In genomic region chrX:37553476-37553875, GRCh38 we compare ENCODE assay signal across 23 cellular contexts. TPM values are rescaled to one million over a fixed set of nuclear protein-coding genes. Genes with fewer than 3 reads are reported as not detected.
DNase-seq lines count a peak whose midpoint lies in the region; ATAC-seq, FAIRE-seq and TF ChIP-seq lines count a peak whose summit lies in the region.
"Had no signal": no experiment of that assay in that cellular context is flagged by ENCODE, and none has a peak within 500 bp of the region (broad histone marks: within the 10 kb centered on the region; RNA-seq: fewer than 3 reads in every experiment).

No MANE protein-coding gene starts in this region.

- no peaks in the 10 kb centered on the region for H3K79me2 ChIP-seq in H1 (ENCODE audit: control insufficient read depth in 1 of 2, insufficient read depth in 2 of 2, low read length in 2 of 2)

- no peak overlapping the region for H3K14ac ChIP-seq in H1 (ENCODE audit: insufficient read length)

- no peaks in the 10 kb centered on the region for H4K20me1 ChIP-seq in H1 (replicated peaks in 1 of 2; ENCODE audit: control insufficient read depth in 1 of 2, insufficient read depth in 2 of 2, low read length in 2 of 2)
- H4K20me1 ChIP-seq: BLaER1 treated with 17β-estradiol and CSF1 and Interleukin-3, amounts not matched to agents 10 nM and 100 nM had no signal

- H4K5ac ChIP-seq in H1 (ENCODE audit: insufficient read length, low read depth, low read length) = no peak overlapping the region

- H2BK5ac ChIP-seq in H1 (ENCODE audit: low read depth, low read length) = no peak overlapping the region

- H3K27me3 ChIP-seq in H1 (replicated peaks in 1 of 4; ENCODE audit: control insufficient read depth in 3 of 4, extremely low read depth in 1 of 4, insufficient read depth in 3 of 4, low read length in 3 of 4) = no peaks in the 10 kb centered on the region
- no peaks in the 10 kb centered on the region for H3K27me3 ChIP-seq in left ventricle myocardium inferior (ENCODE audit: low read depth)
- H3K27me3 ChIP-seq: BE2C; BLaER1 treated with 17β-estradiol and CSF1 and Interleukin-3, amounts not matched to agents 10 nM and 100 nM had no signal

- no peaks in the 10 kb centered on the region for H3K36me3 ChIP-seq in H1 (ENCODE audit: control insufficient read depth in 2 of 4, insufficient read depth in 4 of 4, low read length in 3 of 4)
- H3K36me3 ChIP-seq in left ventricle myocardium inferior = no peaks in the 10 kb centered on the region
- H3K36me3 ChIP-seq: BE2C; BLaER1 treated with 17β-estradiol and CSF1 and Interleukin-3, amounts not matched to agents 10 nM and 100 nM; HAP-1 had no signal

- no peaks in the 10 kb centered on the region for H3K23me2 ChIP-seq in H1 (ENCODE audit: low read depth, low read length)

- H3K4me2 ChIP-seq in H1 (ENCODE audit: insufficient read depth in 1 of 2, low read depth in 2 of 2, low read length in 2 of 2) = no peak overlapping the region
- H3K4me2 ChIP-seq: A549; BLaER1 treated with 17β-estradiol and CSF1 and Interleukin-3, amounts not matched to agents 10 nM and 100 nM; GM23338 had no signal

- H3K27ac ChIP-seq in H1 (ENCODE audit: low read depth, low read length) (no peak overlapping the region), left ventricle myocardium inferior (replicated peaks) (no peak overlapping the region)
- H3K27ac ChIP-seq: A549; BLaER1 treated with 17β-estradiol and CSF1 and Interleukin-3, amounts not matched to agents 10 nM and 100 nM had no signal

- no peak for FAIRE-seq in H1 (lab: Jason Lieb, UNC)
- FAIRE-seq: A549, G401.6, H54 had no signal

- H3K9me3 ChIP-seq in H1 (ENCODE audit: insufficient read depth in 2 of 2, low read depth in 1 of 2, low read length in 1 of 2) (no peaks in the 10 kb centered on the region), left ventricle myocardium inferior (replicated peaks) (no peaks in the 10 kb centered on the region)
- H3K9me3 ChIP-seq: A549; BE2C; BLaER1 treated with 17β-estradiol and CSF1 and Interleukin-3, amounts not matched to agents 10 nM and 100 nM; HAP-1 had no signal

- no peak for TF ChIP-seq RAD21 in H1 (IDR thresholded peaks at IDR 0.05 in 1 of 2, conservative IDR thresholded peaks at IDR 0.05 in 1 of 2; ENCODE audit: low read depth in 2 of 2, low read length in 2 of 2)

- no peak overlapping the region for H3K4ac ChIP-seq in H1 (replicated peaks; ENCODE audit: insufficient read length, low read depth, low read length)

- H2AK5ac ChIP-seq in H1 (ENCODE audit: low read depth, low read length) = no peak overlapping the region

- H3K56ac ChIP-seq in H1 (replicated peaks; ENCODE audit: insufficient read length, low read depth, low read length) = no peak overlapping the region

- no peak for TF ChIP-seq POLR2A in H1 (IDR thresholded peaks at IDR 0.05; ENCODE audit: control extremely low read depth in 1 of 2, low read depth in 2 of 2, low read length in 2 of 2)

- H2BK120ac ChIP-seq in H1 (replicated peaks; ENCODE audit: low read depth, low read length) = no peak overlapping the region

- CTCF ChIA-PET in H1 (lab: Charles Lee; ENCODE audit: partially characterized antibody) = no interaction called here

- 78% methylated on average over 5 of the region's 6 CpGs; no CpG with 5 or more reads in 1 of the 2 experiments for WGBS in H1 (ENCODE audit: extremely low coverage in 1 of 2, insufficient coverage in 1 of 2, insufficient read length in 1 of 2, insufficient replicate concordance in 2 of 2, low coverage in 1 of 2, low lambda C conversion rate in 2 of 2, missing lambda C conversion rate in 1 of 2), 2 experiments

- DNase-seq in ELF-1 (ENCODE audit: low read depth, low spot score) (peak; percentile 18), NCI-H82 treated with DMSO at 0.1 percent for 48 hours (lab: John Stamatoyannopoulos, UW; ENCODE audit: unreplicated experiment) (peak; percentile 60), H1 (ENCODE audit: low read depth in 1 of 2, low spot score in 2 of 2) (no peak), iPS-NIHi7 (ENCODE audit: extremely low spot score) (peak; percentile 16), NAMALWA (ENCODE audit: low spot score) (no peak), left ventricle myocardium inferior (no peak)
- DNase-seq: 8988T; ACHN; AML-193; BE2C; CD4-positive, alpha-beta T cell; CD8-positive, alpha-beta memory T cell; DMS53; DMS79 treated with DMSO at 0.1 percent for 48 hours; HFFc6 had no signal

- H3K18ac ChIP-seq in H1 (ENCODE audit: extremely low read depth, low read length) = no peak overlapping the region

- H2AFZ ChIP-seq in H1 (ENCODE audit: low read length) = peak overlapping the region; percentile 62; the same call in 1 of the 2 replicates
- H2AFZ ChIP-seq: GM23338 had no signal

- ATAC-seq in HG03045 (IDR thresholded peaks at IDR 0.05; ENCODE audit: unreplicated experiment) (no peak), GM19467 (IDR thresholded peaks at IDR 0.05; ENCODE audit: unreplicated experiment) (no peak)
- ATAC-seq: A549, GM23338 had no signal

- no peak overlapping the region for H3K23ac ChIP-seq in H1 (ENCODE audit: insufficient read length)

- H3K9ac ChIP-seq in H1 (replicated peaks in 1 of 4; ENCODE audit: extremely low read depth in 1 of 4, low read depth in 3 of 4, low read length in 3 of 4) = no peak overlapping the region
- H3K9ac ChIP-seq: BLaER1 treated with 17β-estradiol and CSF1 and Interleukin-3, amounts not matched to agents 10 nM and 100 nM had no signal

- H3K4me1 ChIP-seq in H1 (replicated peaks in 1 of 4; ENCODE audit: control insufficient read depth in 3 of 4, insufficient read depth in 4 of 4, low read length in 3 of 4) = no peaks in the 10 kb centered on the region
- H3K4me1 ChIP-seq in left ventricle myocardium inferior = no peaks in the 10 kb centered on the region
- H3K4me1 ChIP-seq: A549; BE2C; BLaER1 treated with 17β-estradiol and CSF1 and Interleukin-3, amounts not matched to agents 10 nM and 100 nM; HAP-1 had no signal

- H4K8ac ChIP-seq in H1 (ENCODE audit: extremely low read depth, insufficient read depth, low read length) = no peak overlapping the region; the same call in 1 of the 2 replicates

- no peak overlapping the region for H3K4me3 ChIP-seq in H1 (ENCODE audit: extremely low read depth in 1 of 4, insufficient read depth in 2 of 4, low read depth in 3 of 4, low read length in 4 of 4)
- H3K4me3 ChIP-seq in left ventricle myocardium inferior = no peak overlapping the region
- H3K4me3 ChIP-seq: A549; BLaER1 treated with 17β-estradiol and CSF1 and Interleukin-3, amounts not matched to agents 10 nM and 100 nM; GM23338; HAP-1 had no signal

- no peaks in the 10 kb centered on the region for H3K79me1 ChIP-seq in H1 (ENCODE audit: low read depth, low read length)

- H4K91ac ChIP-seq in H1 (replicated peaks; ENCODE audit: insufficient read length, low read length) = no peak overlapping the region

- H2BK15ac ChIP-seq in H1 (ENCODE audit: low read length) = no peak overlapping the region

- TF ChIP-seq EP300 in H1 (IDR thresholded peaks at IDR 0.05; ENCODE audit: borderline replicate concordance in 1 of 2, low read depth in 2 of 2, low read length in 2 of 2) = no peak

- POLR2A ChIA-PET in H1 (lab: Charles Lee; ENCODE audit: partially characterized antibody) = no interaction called here

- H2BK20ac ChIP-seq in H1 (ENCODE audit: low read length) = no peak overlapping the region

- no peak overlapping the region for H2BK12ac ChIP-seq in H1 (ENCODE audit: low read depth, low read length)

- TF ChIP-seq CTCF in H1 (IDR thresholded peaks at IDR 0.05; ENCODE audit: control extremely low read depth in 1 of 3, insufficient read depth in 1 of 3, low read depth in 1 of 3, low read length in 3 of 3) = no peak
- no peak for TF ChIP-seq CTCF in left ventricle myocardium inferior (IDR thresholded peaks at IDR 0.05; ENCODE audit: borderline replicate concordance)

- intact Hi-C loops in left ventricle myocardium inferior (cut with micrococcal nuclease) = no loop called here

TF ChIP-seq in H1, 55 proteins besides CTCF, POLR2A, EP300 and RAD21 (continues in another document):
- no peak for TF ChIP-seq SP4 (IDR thresholded peaks at IDR 0.05; ENCODE audit: low read length)
- no peak for TF ChIP-seq BRCA1 (IDR thresholded peaks at IDR 0.05; ENCODE audit: low read depth, low read length)
- no peak for TF ChIP-seq PHF8 (conservative IDR thresholded peaks at IDR 0.05; ENCODE audit: low read depth, low read length)
- no peak for TF ChIP-seq RXRA (IDR thresholded peaks at IDR 0.05; ENCODE audit: insufficient read depth, low read depth, low read length)
- TF ChIP-seq TBP (IDR thresholded peaks at IDR 0.05; ENCODE audit: low read depth, low read length) = no peak
- no peak for TF ChIP-seq E2F6 (IDR thresholded peaks at IDR 0.05)
- no peak for TF ChIP-seq CHD2 (IDR thresholded peaks at IDR 0.05; ENCODE audit: low read length)
- no peak for TF ChIP-seq POLR2AphosphoS5 (IDR thresholded peaks at IDR 0.05; ENCODE audit: low read depth, low read length)
- TF ChIP-seq SIRT6 (IDR thresholded peaks at IDR 0.05; ENCODE audit: low read length) = no peak
- no peak for TF ChIP-seq CBX8 (IDR thresholded peaks at IDR 0.05; ENCODE audit: borderline replicate concordance, low read depth, low read length)
- TF ChIP-seq TEAD4 (IDR thresholded peaks at IDR 0.05; ENCODE audit: low read depth, low read length) = no peak
- TF ChIP-seq BACH1 (IDR thresholded peaks at IDR 0.05; ENCODE audit: low read length) = no peak
- TF ChIP-seq CEBPB (IDR thresholded peaks at IDR 0.05; ENCODE audit: low read depth, low read length) = no peak
- no peak for TF ChIP-seq YY1 (IDR thresholded peaks at IDR 0.05; ENCODE audit: low read depth, low read length)
- TF ChIP-seq HDAC6 (IDR thresholded peaks at IDR 0.05; ENCODE audit: low read depth, low read length) = no peak
- TF ChIP-seq GTF2F1 (IDR thresholded peaks at IDR 0.05; ENCODE audit: borderline replicate concordance, low read depth, low read length) = no peak
- no peak for TF ChIP-seq ZNF274 (IDR thresholded peaks at IDR 0.05; ENCODE audit: borderline replicate concordance, extremely low read depth, low read length)

RNA-seq across cellular contexts. Expression of gene LANCL3, which starts 18.0 kb away (rescaled TPM):
- 0.36 and 0.37 TPM in 2 replicates for total RNA-seq in H1 (2021; fragmentation: NEBNext Ultra II Directional; extraction: Animal tissue kit (Norgen Biotek cat#: 25700))
- 0.11 and 0.24 TPM in 2 replicates for polyA plus RNA-seq in H1 (2011; rRNA removed)
- polyA plus RNA-seq in H1 (2011; cell fraction: cytosol; rRNA removed) = 0.18 TPM
- polyA plus RNA-seq in H1 (2011; cell fraction: nucleus; rRNA removed) = 0.10 TPM
- polyA plus RNA-seq in H1 (2012, experiment 1 of 2) = 0.10 to 0.39 TPM (median 0.21 TPM) in 4 replicates
- 0.12 TPM for polyA plus RNA-seq in H1 (2012, experiment 2 of 2)
- 0.10 TPM for polyA plus RNA-seq in H1 (2013, experiment 1 of 2)
- polyA plus RNA-seq in H1 (2013, experiment 2 of 2) = 0.13 TPM
- polyA minus RNA-seq in H1 (2011; rRNA and poly(A)+ RNA removed) = 0.09 and 0.12 TPM in 2 replicates
- polyA minus RNA-seq in H1 (2011; cell fraction: cytosol; rRNA and poly(A)+ RNA removed) = 0.44 TPM
- 0.80 TPM for polyA minus RNA-seq in H1 (2011; cell fraction: nucleus; rRNA and poly(A)+ RNA removed)
- 0.27 TPM for total RNA-seq in left ventricle myocardium inferior
- polyA plus RNA-seq: A549 had no signal

Comparison
In these comparisons a context has a peak if more than half of its experiments do, and no peak if none do; other contexts are left out.
1. DNase-seq: peak in ELF-1 (single experiment), NCI-H82 treated with DMSO at 0.1 percent for 48 hours (single experiment) and iPS-NIHi7 (single experiment); none in H1 (0 of 2), NAMALWA (single experiment) and left ventricle myocardium inferior (single experiment).